ENCODE assay signal across 20 cellular contexts in genomic region chr17:79857095-79857494, GRCh38. TPM values are rescaled to one million over a fixed set of nuclear protein-coding genes. Genes with fewer than 3 reads are reported as not detected.
DNase-seq lines count a peak whose midpoint lies in the region; ATAC-seq, FAIRE-seq and TF ChIP-seq lines count a peak whose summit lies in the region.
"Had no signal": no experiment of that assay in that cellular context is flagged by ENCODE, and none has a peak within 500 bp of the region (broad histone marks: within the 10 kb centered on the region; RNA-seq: fewer than 3 reads in every experiment).

No MANE protein-coding gene starts in this region.

- POLR2A ChIA-PET in HepG2 (lab: Yijun Ruan, JAX) (interaction anchor here (0.9 to 3.5 kb wide), 5 partner anchors 11 to 135 kb away, joined by 3 to 24 read pairs (median 9); partner anchors contain the start of gene CBX4), Caco-2 (lab: Charles Lee) (interaction anchor here (0.6 kb wide), 1 partner anchor 12 kb away, joined by 3 read pairs; no protein-coding TSS in a partner anchor)

- H3K9me3 ChIP-seq in left ventricle myocardium inferior (replicated peaks) (no peaks in the 10 kb centered on the region), HepG2 (ENCODE audit: low read length) (no peaks in the 10 kb centered on the region), hepatocyte (ENCODE audit: low read depth) (no peaks in the 10 kb centered on the region), Caco-2 (no peaks in the 10 kb centered on the region)
- H3K9me3 ChIP-seq: BLaER1, HAP-1 had no signal

- H3K27me3 Mint-ChIP-seq in Caco-2 (ENCODE audit: insufficient read depth, unreplicated experiment), result no peaks in the 10 kb centered on the region

- no peaks in the 10 kb centered on the region for H3K9me3 Mint-ChIP-seq in Caco-2 (ENCODE audit: unreplicated experiment)
- H3K9me3 Mint-ChIP-seq: HFFc6 had no signal

- H3K9me2 ChIP-seq in hepatocyte (replicated peaks; ENCODE audit: insufficient read depth), result no peaks in the 10 kb centered on the region

- H3K4me1 ChIP-seq in left ventricle myocardium inferior (no peaks in the 10 kb centered on the region), HepG2 (ENCODE audit: insufficient read depth, low read length) (peaks cover 64% of the 10 kb centered on the region), hepatocyte (ENCODE audit: insufficient read depth) (peaks cover 11% of the 10 kb centered on the region), Caco-2 (peaks cover 9% of the 10 kb centered on the region)

- no peak overlapping the region for H3K4me3 ChIP-seq in left ventricle myocardium inferior
- no peak overlapping the region for H3K4me3 ChIP-seq in HepG2 (replicated peaks in 1 of 3; ENCODE audit: insufficient read depth in 1 of 3, low read depth in 2 of 3, low read length in 3 of 3)
- no peak overlapping the region for H3K4me3 ChIP-seq in hepatocyte
- H3K4me3 ChIP-seq in Caco-2 (ENCODE audit: low read depth, low read length), result no peak overlapping the region
- H3K4me3 ChIP-seq: BLaER1, HAP-1 had no signal

- CTCF ChIA-PET in HepG2 (lab: Yijun Ruan, JAX; ENCODE audit: low intra/inter-chr PET ratio, low total read pairs) (no interaction called here), Caco-2 (lab: Charles Lee) (interaction anchor here (0.6 kb wide), 2 partner anchors 18 to 58 kb away, joined by 5 to 6 read pairs; partner anchors contain the start of gene CBX4)

- H3K36me3 Mint-ChIP-seq in Caco-2 (ENCODE audit: insufficient read depth, unreplicated experiment), result no peaks in the 10 kb centered on the region
- H3K36me3 Mint-ChIP-seq: CD4-positive, alpha-beta memory T cell had no signal

- no peaks in the 10 kb centered on the region for H4K20me1 ChIP-seq in HepG2 (ENCODE audit: insufficient read depth, low read length)
- H4K20me1 ChIP-seq in hepatocyte (ENCODE audit: insufficient read depth, poor library complexity, severe bottlenecking), result no peaks in the 10 kb centered on the region
- H4K20me1 ChIP-seq: BLaER1 had no signal

- no peak overlapping the region for H3K27ac Mint-ChIP-seq in Caco-2 (ENCODE audit: unreplicated experiment)
- H3K27ac Mint-ChIP-seq: B cell; CD4-positive, alpha-beta memory T cell; HFFc6 had no signal

- ATAC-seq in Right ventricle myocardium inferior, result no peak
- ATAC-seq in HepG2, result no peak
- ATAC-seq in left colon, result no peak

- no peaks in the 10 kb centered on the region for H3K36me3 ChIP-seq in left ventricle myocardium inferior
- H3K36me3 ChIP-seq in HepG2 (replicated peaks in 1 of 2; ENCODE audit: control insufficient read depth in 1 of 2, insufficient read depth in 2 of 2, low read length in 2 of 2), result no peaks in the 10 kb centered on the region
- H3K36me3 ChIP-seq in hepatocyte (replicated peaks; ENCODE audit: insufficient read depth, low read depth), result no peaks in the 10 kb centered on the region
- H3K36me3 ChIP-seq in Caco-2 (ENCODE audit: control insufficient read depth, insufficient read depth, low read length), result no peaks in the 10 kb centered on the region
- H3K36me3 ChIP-seq: BLaER1, HAP-1 had no signal

- intact Hi-C loops in Right ventricle myocardium inferior (cut with DNase I), result no loop called here
- intact Hi-C loops in left ventricle myocardium inferior (cut with micrococcal nuclease), result no loop called here
- intact Hi-C loops in HepG2 (cut with micrococcal nuclease; ENCODE audit: unreplicated experiment), result no loop called here
- intact Hi-C loops in left colon (cut with DNase I, micrococcal nuclease), result no loop called here
- intact Hi-C loops in Caco-2 (cut with micrococcal nuclease; ENCODE audit: unreplicated experiment), result no loop called here

- TF ChIP-seq RAD21 in HepG2 (CRISPR knock-in tag; IDR thresholded peaks at IDR 0.05), result no peak

- in situ Hi-C loops in HepG2 (cut with HindIII; ENCODE audit: extremely low pct_ligation_motif_present, low pct_unique_long_range_greater_than_20kb), result no loop called here

- TF ChIP-seq EP300 in HepG2 (IDR thresholded peaks at IDR 0.05; ENCODE audit: low read depth in 2 of 2, low read length in 2 of 2), result no peak
- no peak for TF ChIP-seq EP300 in HepG2 (CRISPR knock-in tag; IDR thresholded peaks at IDR 0.05; ENCODE audit: borderline replicate concordance)

- 40% methylated on average over 8 of the region's 8 CpGs for WGBS in HepG2 (ENCODE audit: low lambda C conversion rate)
- WGBS in hepatocyte (ENCODE audit: low lambda C conversion rate, missing lambda C conversion rate), result 94% methylated on average over 8 of the region's 8 CpGs

- no peaks in the 10 kb centered on the region for H3K79me2 ChIP-seq in HepG2 (ENCODE audit: insufficient read depth, low read length)
- H3K79me2 ChIP-seq in hepatocyte, result no peaks in the 10 kb centered on the region

- H3K9ac ChIP-seq in HepG2 (ENCODE audit: insufficient read depth, low read depth, low read length), result no peak overlapping the region
- H3K9ac ChIP-seq: BLaER1 had no signal

- H3K27me3 ChIP-seq in left ventricle myocardium inferior (ENCODE audit: low read depth) (peaks cover 63% of the 10 kb centered on the region), HepG2 (ENCODE audit: control insufficient read depth in 1 of 2, insufficient read depth in 2 of 2, low read length in 2 of 2) (peaks cover 16 to 50% of the 10 kb centered on the region in 2 experiments; a peak in 4 of 5 replicates), hepatocyte (no peaks in the 10 kb centered on the region), Caco-2 (replicated peaks; ENCODE audit: control insufficient read depth, insufficient read depth, low read length) (no peaks in the 10 kb centered on the region)
- H3K27me3 ChIP-seq: BLaER1 had no signal

- no peak for TF ChIP-seq CTCF in left ventricle myocardium inferior (IDR thresholded peaks at IDR 0.05; ENCODE audit: borderline replicate concordance)
- no peak for TF ChIP-seq CTCF in VCaP (conservative IDR thresholded peaks at IDR 0.05)
- no peak for TF ChIP-seq CTCF in HepG2 (CRISPR knock-in tag; IDR thresholded peaks at IDR 0.05)
- TF ChIP-seq CTCF in hepatocyte (IDR thresholded peaks at IDR 0.05; ENCODE audit: poor library complexity), result no peak
- TF ChIP-seq CTCF in Caco-2 (IDR thresholded peaks at IDR 0.05; ENCODE audit: insufficient read depth in 1 of 2, low read depth in 1 of 2, low read length in 1 of 2, severe bottlenecking in 1 of 2, unreplicated experiment in 1 of 2), result no peak

- peaks cover 23% of the 10 kb centered on the region for H3K4me1 Mint-ChIP-seq in Caco-2 (ENCODE audit: low read depth, unreplicated experiment)

- H3K4me3 Mint-ChIP-seq in Caco-2 (ENCODE audit: unreplicated experiment), result no peak overlapping the region
- H3K4me3 Mint-ChIP-seq: B cell; CD4-positive, alpha-beta memory T cell; HFFc6 had no signal

- DNase-seq in Right ventricle myocardium inferior (ENCODE audit: missing footprints), result peak; percentile 30
- no peak for DNase-seq in left ventricle myocardium inferior
- no peak for DNase-seq in HepG2 (ENCODE audit: low spot score)
- no peak for DNase-seq in hepatocyte (ENCODE audit: low spot score)
- DNase-seq in left colon, result no peak
- no peak for DNase-seq in Caco-2
- DNase-seq: CD4-positive, alpha-beta memory T cell; COR-L47; DMS153; DND-41; GOT3; HFFc6 had no signal

- H3K27ac ChIP-seq in left ventricle myocardium inferior (replicated peaks) (no peak overlapping the region), VCaP (peak overlapping the region; percentile 52), HepG2 (ENCODE audit: extremely low read length, insufficient read depth, low read length) (no peak overlapping the region), hepatocyte (no peak overlapping the region)
- H3K27ac ChIP-seq: BLaER1 had no signal

- TF ChIP-seq POLR2A in HepG2 (IDR thresholded peaks at IDR 0.05; ENCODE audit: insufficient read depth in 1 of 2, low read depth in 2 of 2, low read length in 2 of 2), result no peak

- 0 out of 2 replicates have a peak overlapping the region, but pooled peaks have one; percentile 21 for H3K4me2 ChIP-seq in HepG2 (ENCODE audit: low read depth, low read length)
- no peak overlapping the region for H3K4me2 ChIP-seq in hepatocyte
- H3K4me2 ChIP-seq: BLaER1 had no signal

- H2AFZ ChIP-seq in HepG2 (ENCODE audit: low read length) (no peak overlapping the region), hepatocyte (no peak overlapping the region)

- no TSS peak for BruUV-seq in HepG2 (replicated peaks; lab: Mats Ljungman, UMichigan)
- no TSS peak for BruUV-seq in Caco-2 (replicated peaks; lab: Mats Ljungman, UMichigan)

- FAIRE-seq in HepG2 (lab: Jason Lieb, UNC), result no peak
- FAIRE-seq: A204.1, G401.6, GM12892, H54 had no signal

TF ChIP-seq in HepG2, 621 proteins besides CTCF, POLR2A, EP300 and RAD21 (continues in another document):
- TF ChIP-seq NCOA1 (CRISPR knock-in tag; IDR thresholded peaks at IDR 0.05), result no peak

RNA-seq across cellular contexts. Expression of gene CBX4, which starts 17.9 kb away (rescaled TPM):
- total RNA-seq in Right ventricle myocardium inferior, result 23.7 TPM
- total RNA-seq in left ventricle myocardium inferior, result 28.7 TPM
- 17.1 and 25.8 TPM in 2 replicates for total RNA-seq in HepG2 (2016; rRNA removed; fragmentation: Illumina TruSeq; extraction: Trizol)
- 4.7 and 4.8 TPM in 2 replicates for total RNA-seq in HepG2 (2016; cell fraction: cytosol; rRNA removed; fragmentation: Illumina TruSeq; extraction: Trizol; ENCODE audit: low read depth)
- 17.7 and 25.2 TPM in 2 replicates for total RNA-seq in HepG2 (2016; cell fraction: insoluble cytoplasmic fraction; rRNA removed; fragmentation: Illumina TruSeq; extraction: Trizol)
- total RNA-seq in HepG2 (2016; cell fraction: membrane; rRNA removed; fragmentation: Illumina TruSeq; extraction: Trizol), result 13.9 and 15.1 TPM in 2 replicates
- total RNA-seq in HepG2 (2016; cell fraction: nucleus; rRNA removed; fragmentation: Illumina TruSeq; extraction: Trizol), result 18.5 and 22.8 TPM in 2 replicates
- 50.8 and 61.1 TPM in 2 replicates for polyA plus RNA-seq in HepG2 (2011; rRNA removed)
- 31.1 and 45.6 TPM in 2 replicates for polyA plus RNA-seq in HepG2 (2011; cell fraction: cytosol; rRNA removed)
- 117 and 122 TPM in 2 replicates for polyA plus RNA-seq in HepG2 (2011; cell fraction: nucleus; rRNA removed)
- 27.9 and 32.4 TPM in 2 replicates for polyA plus RNA-seq in HepG2 (2012)
- polyA plus RNA-seq in HepG2 (2016; cell fraction: cytosol; fragmentation: Illumina TruSeq; extraction: Trizol; ENCODE audit: low read depth), result 3.7 and 4.2 TPM in 2 replicates
- polyA plus RNA-seq in HepG2 (2016; cell fraction: insoluble cytoplasmic fraction; fragmentation: Illumina TruSeq; extraction: Trizol; ENCODE audit: low read depth), result 29.4 and 33.0 TPM in 2 replicates
- 11.7 and 12.5 TPM in 2 replicates for polyA plus RNA-seq in HepG2 (2016; cell fraction: membrane; fragmentation: Illumina TruSeq; extraction: Trizol; ENCODE audit: low read depth)
- polyA plus RNA-seq in HepG2 (2016; cell fraction: nucleus; fragmentation: Illumina TruSeq; extraction: Trizol; ENCODE audit: insufficient read depth, low read depth), result 60.4 and 60.8 TPM in 2 replicates
- 17.1 and 51.0 TPM in 2 replicates for polyA minus RNA-seq in HepG2 (2011; rRNA and poly(A)+ RNA removed; ENCODE audit: low replicate concordance)
- polyA minus RNA-seq in HepG2 (2011; cell fraction: cytosol; rRNA and poly(A)+ RNA removed), result 33.1 and 38.6 TPM in 2 replicates
- 17.8 and 25.2 TPM in 2 replicates for polyA minus RNA-seq in HepG2 (2011; cell fraction: nucleus; rRNA and poly(A)+ RNA removed)
- total RNA-seq in hepatocyte, result 49.6 and 56.1 TPM in 2 replicates
- polyA plus RNA-seq in hepatocyte, result 74.3 and 86.7 TPM in 2 replicates
- total RNA-seq in left colon, result 10 to 100 TPM; 12.1 to 14.5 TPM
- 90.8 and 114 TPM in 2 replicates for total RNA-seq in Caco-2 (2022)
